ENCODE assay signal across 25 cellular contexts in genomic region chr3:181635141-181635540, GRCh38.
"Had no signal": no experiment of that assay in that cellular context is flagged by ENCODE, and none has a peak within 500 bp of the region (broad histone marks: within the 10 kb centered on the region; RNA-seq: fewer than 3 reads in every experiment).

No MANE protein-coding gene starts in this region.

- H3K4me2 ChIP-seq: hepatocyte had no signal

- H3K79me2 ChIP-seq: hepatocyte had no signal

- H3K4me3 Mint-ChIP-seq: dendritic cell treated with granulocyte-macrophage colony-stimulating factor and Interleukin-4, amounts not matched to agents 40 ng/mL and 50 ng/mL, for 4 days; effector memory CD8-positive, alpha-beta T cell; endodermal cell; immature natural killer cell; mesothelial cell of epicardium had no signal

- DNase-seq: colonic mucosa; cortex of kidney; effector CD8-positive, alpha-beta T cell; effector memory CD8-positive, alpha-beta T cell; endodermal cell; foreskin keratinocyte; heart left ventricle; hypothalamus; immature natural killer cell; islet precursor cell; kidney; kidney glomerular epithelial cell; left cardiac atrium; left lung; left ventricle myocardium superior; lower lobe of right lung; mesenchymal stem cell; mucosa of descending colon; naive B cell had no signal

- H3K36me3 ChIP-seq: colonic mucosa, esophagus muscularis mucosa, gastroesophageal sphincter, heart left ventricle, left lung, lower lobe of right lung had no signal

- H2AFZ ChIP-seq: hepatocyte had no signal

- H3K4me1 Mint-ChIP-seq: immature natural killer cell, mesothelial cell of epicardium, naive B cell had no signal

- H3K36me3 Mint-ChIP-seq: immature natural killer cell, mesothelial cell of epicardium, naive B cell had no signal

- H3K27me3 ChIP-seq: colonic mucosa, esophagus muscularis mucosa, foreskin keratinocyte, gastroesophageal sphincter, heart left ventricle, hepatocyte, left lung had no signal

- H3K27me3 Mint-ChIP-seq: dendritic cell treated with granulocyte-macrophage colony-stimulating factor and Interleukin-4, amounts not matched to agents 40 ng/mL and 50 ng/mL, for 4 days; effector memory CD8-positive, alpha-beta T cell; naive B cell had no signal

- H3K27ac Mint-ChIP-seq: dendritic cell treated with granulocyte-macrophage colony-stimulating factor and Interleukin-4, amounts not matched to agents 40 ng/mL and 50 ng/mL, for 4 days; effector memory CD8-positive, alpha-beta T cell; endodermal cell; immature natural killer cell; mesothelial cell of epicardium; naive B cell had no signal

- H3K4me3 ChIP-seq: colonic mucosa, esophagus muscularis mucosa, gastroesophageal sphincter, heart left ventricle, hepatocyte, left lung, lower lobe of right lung, mucosa of descending colon had no signal

- H3K27ac ChIP-seq: colonic mucosa, epithelial cell of prostate, esophagus muscularis mucosa, foreskin keratinocyte, gastroesophageal sphincter, heart left ventricle, hepatocyte, left lung, lower lobe of right lung had no signal

- H3K9me3 ChIP-seq: colonic mucosa, esophagus muscularis mucosa, gastroesophageal sphincter, heart left ventricle, left lung, lower lobe of right lung, mucosa of descending colon had no signal

- H3K4me1 ChIP-seq: colonic mucosa, esophagus muscularis mucosa, gastroesophageal sphincter, heart left ventricle, left lung, lower lobe of right lung had no signal

- H3K9me3 Mint-ChIP-seq: dendritic cell treated with granulocyte-macrophage colony-stimulating factor and Interleukin-4, amounts not matched to agents 40 ng/mL and 50 ng/mL, for 4 days; endodermal cell; mesothelial cell of epicardium had no signal
